In genomic region chr16:67302076-67302475, GRCh38 we compare ENCODE assay signal across 1 cellular context.
TF ChIP-seq lines count a peak whose summit lies in the region.

No MANE protein-coding gene starts in this region.

TF ChIP-seq in HepG2, 621 proteins besides CTCF, POLR2A, EP300 and RAD21:
- TF ChIP-seq NFAT5 (CRISPR knock-in tag; IDR thresholded peaks at IDR 0.05) (no peak), TCF7 (IDR thresholded peaks at IDR 0.05; ENCODE audit: low read depth) (no peak), ZMYM3 (CRISPR knock-in tag; IDR thresholded peaks at IDR 0.05) (no peak)
